8 cellular contexts compared by ENCODE assay signal in genomic region chr1:220877348-220878095, GRCh38. TPM values are rescaled to one million over a fixed set of nuclear protein-coding genes. Genes with fewer than 3 reads are reported as not detected.
DNase-seq lines count a peak whose midpoint lies in the region; ATAC-seq and TF ChIP-seq lines count a peak whose summit lies in the region.

No MANE protein-coding gene starts in this region.

- 0 out of 2 replicates have a peak, but pooled peaks cover 3% of the 10 kb centered on the region for H3K9me3 ChIP-seq in SJSA1 (replicated peaks)
- H3K9me3 ChIP-seq in heart right ventricle = no peaks in the 10 kb centered on the region
- no peaks in the 10 kb centered on the region for H3K9me3 ChIP-seq in parathyroid adenoma (ENCODE audit: control insufficient read depth, low read length)

- no peak for ATAC-seq in heart right ventricle

- no peak overlapping the region for H3K27ac ChIP-seq in SJSA1
- H3K27ac ChIP-seq in heart right ventricle = peak overlapping the region; percentile 80 to 99 (median 97)
- peak overlapping the region; percentile 51 for H3K27ac ChIP-seq in parathyroid adenoma

- no peak overlapping the region for H3K9ac ChIP-seq in parathyroid adenoma

- H3K27me3 ChIP-seq in SJSA1 (replicated peaks) (no peaks in the 10 kb centered on the region), heart right ventricle (peaks cover 0 to 26% (median 0%) of the 10 kb centered on the region in 7 donors), parathyroid adenoma (ENCODE audit: control insufficient read depth, insufficient read depth, low read length) (peaks cover 19% of the 10 kb centered on the region)

- WGBS in heart right ventricle, 2 donors = 42 to 49% methylated on average over 28 of the region's 28 CpGs

- H3K79me2 ChIP-seq in parathyroid adenoma = no peaks in the 10 kb centered on the region

- intact Hi-C loops in heart right ventricle (cut with DNase I) = loop anchor here in 6 of 10 donors (5.0 to 10.0 kb wide), 7 partner anchors 65 to 557 kb away; no protein-coding TSS in a partner anchor

- peak; percentile 45 for DNase-seq in GF-D8 (lab: John Stamatoyannopoulos, UW)
- DNase-seq in SJSA1 (ENCODE audit: low read depth in 1 of 2, low spot score in 2 of 2) = no peak
- DNase-seq in heart right ventricle = no peak
- no peak for DNase-seq in germinal center (ENCODE audit: low spot score)
- DNase-seq in Kasumi-1 (lab: John Stamatoyannopoulos, UW) = no peak
- DNase-seq in NCI-H446 treated with DMSO at 0.1 percent for 48 hours (lab: John Stamatoyannopoulos, UW) = no peak
- DNase-seq in pons (ENCODE audit: low spot score) = no peak

- no peak overlapping the region for H2AFZ ChIP-seq in parathyroid adenoma

- H3K4me3 ChIP-seq in SJSA1 (peak overlapping the region; percentile 91; the same call in 1 of the 2 replicates), heart right ventricle (peak overlapping the region; percentile 24 to 98 (median 80)), parathyroid adenoma (ENCODE audit: low read depth, low read length) (peak overlapping the region; percentile 52)

- no peak for TF ChIP-seq CTCF in heart right ventricle (IDR thresholded peaks at IDR 0.05)
- no peak for TF ChIP-seq CTCF in parathyroid adenoma (IDR thresholded peaks at IDR 0.05)

- peaks cover 29% of the 10 kb centered on the region for H3K4me1 ChIP-seq in SJSA1 (replicated peaks)
- peaks cover 0 to 63% (median 36%) of the 10 kb centered on the region in 9 donors for H3K4me1 ChIP-seq in heart right ventricle
- H3K4me1 ChIP-seq in parathyroid adenoma = peaks cover 2% of the 10 kb centered on the region

- H3K4me2 ChIP-seq in parathyroid adenoma (ENCODE audit: low read length) = peak overlapping the region; percentile 69

- peaks cover 23% of the 10 kb centered on the region for H3K36me3 ChIP-seq in SJSA1
- peaks cover 0 to 9% (median 4%) of the 10 kb centered on the region in 9 donors for H3K36me3 ChIP-seq in heart right ventricle
- H3K36me3 ChIP-seq in parathyroid adenoma (ENCODE audit: control insufficient read depth, insufficient read depth, low read length) = no peaks in the 10 kb centered on the region

RNA-seq across cellular contexts. Expression of gene HLX, which starts 1.7 kb away (rescaled TPM):
- 5.2 and 8.3 TPM in 2 replicates for total RNA-seq in SJSA1 (2014; rRNA removed; shearing (Covaris generic))
- 10 to 100 TPM in 2 of 10 donors, 1 to 10 TPM in 8; 4.3 to 13.8 (median 6.7) TPM for total RNA-seq in heart right ventricle
- 10 to 100 TPM in 1 of 2 donors, 1 to 10 TPM in 1; 4.8 to 10.1 TPM for polyA plus RNA-seq in heart right ventricle
